Comparison of ENCODE assay signal across 20 cellular contexts in the genomic region with DNA sequence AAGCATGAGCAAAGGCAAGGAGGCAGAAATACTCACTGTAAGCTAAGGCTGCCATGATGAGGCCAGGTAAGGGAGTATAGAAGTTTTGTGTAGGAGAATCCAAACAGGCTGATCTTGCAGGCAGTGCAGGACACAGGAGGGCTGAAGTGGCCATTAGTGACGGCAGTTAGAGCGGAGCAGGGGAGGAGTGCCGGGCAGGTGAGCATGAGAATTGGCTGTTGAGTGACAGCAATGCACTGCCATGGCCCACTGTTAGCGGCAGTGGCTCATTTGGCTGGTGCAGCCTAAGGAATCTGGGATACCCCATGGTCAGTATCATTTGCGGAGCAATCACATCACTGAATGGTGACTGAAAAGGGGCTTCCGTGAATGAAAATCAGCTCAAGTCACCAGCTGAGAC. TPM values are rescaled to one million over a fixed set of nuclear protein-coding genes. Genes with fewer than 3 reads are reported as not detected.
DNase-seq lines count a peak whose midpoint lies in the region; ATAC-seq and TF ChIP-seq lines count a peak whose summit lies in the region.
"Had no signal": no experiment of that assay in that cellular context is flagged by ENCODE, and none has a peak within 500 bp of the region (broad histone marks: within the 10 kb centered on the region; RNA-seq: fewer than 3 reads in every experiment).

No MANE protein-coding gene starts in this region.

- WGBS in right cardiac atrium: 86% methylated on average over 6 of the region's 6 CpGs
- 89 to 96% methylated on average over 3 to 5 of the region's 6 CpGs for WGBS in gastroesophageal sphincter (ENCODE audit: low coverage in 1 of 2), 2 donors
- 96 to 98% methylated on average over 6 of the region's 6 CpGs for WGBS in sigmoid colon, 2 donors

- DNase-seq in right cardiac atrium (no peak), Right ventricle myocardium superior (no peak), sigmoid colon (peak; percentile 14), HT-29 (ENCODE audit: low spot score) (no peak), left colon (no peak)
- DNase-seq: BE2C, EL, GF-D8, KG1, NCI-H1092, NCI-H1436, NCI-H2029 treated with DMSO at 0.1 percent for 48 hours, NCI-H226, NCI-H524, NCI-H82, SJCRH30 had no signal

- no peak for TF ChIP-seq CTCF in gastroesophageal sphincter (IDR thresholded peaks at IDR 0.05)
- TF ChIP-seq CTCF in sigmoid colon (IDR thresholded peaks at IDR 0.05): no peak

- TF ChIP-seq POLR2A in gastroesophageal sphincter (IDR thresholded peaks at IDR 0.05) (no peak), sigmoid colon (IDR thresholded peaks at IDR 0.05) (no peak)

- H3K9me3 ChIP-seq in right cardiac atrium (ENCODE audit: control insufficient read depth, low read length) (no peaks in the 10 kb centered on the region), gastroesophageal sphincter (no peaks in the 10 kb centered on the region), sigmoid colon (no peaks in the 10 kb centered on the region)
- H3K9me3 ChIP-seq: BE2C, SJCRH30 had no signal

- H3K4me1 ChIP-seq in right cardiac atrium (ENCODE audit: control insufficient read depth, insufficient read depth, low read length) (peaks cover 28% of the 10 kb centered on the region), gastroesophageal sphincter (peaks cover 6 to 61% (median 10%) of the 10 kb centered on the region in 3 donors), sigmoid colon (peaks cover 0 to 56% (median 50%) of the 10 kb centered on the region in 4 donors)

- H3K36me3 ChIP-seq in gastroesophageal sphincter: no peaks in the 10 kb centered on the region
- H3K36me3 ChIP-seq in sigmoid colon: no peaks in the 10 kb centered on the region
- H3K36me3 ChIP-seq: BE2C, SJCRH30 had no signal

- H3K27ac ChIP-seq in right cardiac atrium (ENCODE audit: low read length) (peak overlapping the region; percentile 64), gastroesophageal sphincter (peak overlapping the region; percentile 78 to 91 (median 89)), sigmoid colon (peak overlapping the region; percentile 81 to 91 (median 86))
- H3K27ac ChIP-seq: SJCRH30 had no signal

- H3K27me3 ChIP-seq in right cardiac atrium (ENCODE audit: control insufficient read depth, insufficient read depth) (no peaks in the 10 kb centered on the region), gastroesophageal sphincter (no peaks in the 10 kb centered on the region), sigmoid colon (no peaks in the 10 kb centered on the region)
- H3K27me3 ChIP-seq: BE2C, SJCRH30 had no signal

- ATAC-seq in right cardiac atrium: no peak
- ATAC-seq in Right ventricle myocardium superior (ENCODE audit: poor library complexity): no peak
- ATAC-seq in gastroesophageal sphincter: no peak
- no peak for ATAC-seq in HG02852 (IDR thresholded peaks at IDR 0.05; ENCODE audit: unreplicated experiment)
- no peak for ATAC-seq in left colon
- ATAC-seq: HepG2, Panc1 had no signal

- intact Hi-C loops in right cardiac atrium (cut with DNase I): no loop called here
- intact Hi-C loops in Right ventricle myocardium superior (cut with DNase I): no loop called here
- intact Hi-C loops in sigmoid colon (cut with DNase I): loop anchor here (5.0 kb wide), 1 partner anchor 36 kb away; no protein-coding TSS in a partner anchor
- intact Hi-C loops in left colon (cut with DNase I, micrococcal nuclease): no loop called here

- no peak overlapping the region for H3K4me3 ChIP-seq in right cardiac atrium (ENCODE audit: low read length)
- no peak overlapping the region for H3K4me3 ChIP-seq in gastroesophageal sphincter
- no peak overlapping the region for H3K4me3 ChIP-seq in sigmoid colon
- H3K4me3 ChIP-seq: SJCRH30 had no signal

- TF ChIP-seq EP300 in gastroesophageal sphincter (IDR thresholded peaks at IDR 0.05) (no peak), sigmoid colon (IDR thresholded peaks at IDR 0.05) (no peak)

RNA-seq across cellular contexts. Expression of gene RGS3, which starts 22.8 kb away (rescaled TPM):
- 100 to 1,000 TPM; 139 to 184 (median 166) TPM for total RNA-seq in right cardiac atrium
- polyA plus RNA-seq in right cardiac atrium: 107 TPM
- total RNA-seq in Right ventricle myocardium superior: 138 TPM
- total RNA-seq in gastroesophageal sphincter: 100 to 1,000 TPM in 1 of 4 donors, 10 to 100 TPM in 3; 43.9 to 122 (median 72.7) TPM
- total RNA-seq in sigmoid colon: 10 to 100 TPM; 26.9 to 50.7 (median 42.0) TPM
- 10 to 100 TPM; 32.4 to 43.6 (median 32.6) TPM for polyA plus RNA-seq in sigmoid colon
- total RNA-seq in HT-29 (2014; rRNA removed; shearing (Covaris generic)): 71.2 and 76.8 TPM in 2 replicates
- total RNA-seq in left colon: 10 to 100 TPM; 59.6 to 74.8 TPM
